Comparison of ENCODE assay signal across 16 cellular contexts in the genomic region with DNA sequence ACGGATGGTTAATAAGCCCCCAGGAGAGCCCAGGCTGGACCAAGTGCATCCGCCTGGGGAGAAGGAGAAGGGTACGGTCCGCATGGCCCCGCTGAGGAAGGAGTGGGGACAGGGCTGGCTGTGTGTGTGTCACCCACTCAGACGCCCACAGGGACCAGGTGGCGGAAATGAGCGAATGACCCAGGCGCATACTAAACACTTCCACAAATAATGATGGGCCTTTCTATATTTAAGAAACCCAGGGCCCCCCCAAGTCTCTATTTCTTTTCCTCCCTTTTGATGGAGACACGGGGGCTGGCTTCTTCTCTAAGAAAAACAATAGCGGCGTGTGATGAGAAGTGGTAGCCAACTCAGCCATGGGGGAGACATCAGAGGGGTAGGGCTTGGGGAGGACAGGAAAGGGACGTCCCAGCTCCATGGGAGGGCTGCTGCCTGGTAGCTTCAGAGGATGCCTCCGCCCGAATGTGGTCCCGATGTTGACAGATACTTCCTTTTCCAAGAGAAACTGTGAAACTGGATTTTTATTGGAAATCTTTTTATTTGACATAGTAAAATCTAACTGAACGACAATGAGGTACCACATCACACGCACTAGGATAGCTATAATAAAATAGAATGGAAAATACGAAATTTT. TPM values are rescaled to one million over a fixed set of nuclear protein-coding genes. Genes with fewer than 3 reads are reported as not detected.
A peak's percentile ranks its signal among the peaks of the same experiment; 100 is the strongest.
DNase-seq lines count a peak whose midpoint lies in the region; ATAC-seq, FAIRE-seq and TF ChIP-seq lines count a peak whose summit lies in the region.
"Had no signal": no experiment of that assay in that cellular context is flagged by ENCODE, and none has a peak within 500 bp of the region (broad histone marks: within the 10 kb centered on the region; RNA-seq: fewer than 3 reads in every experiment).

No MANE protein-coding gene starts in this region.

- no peaks in the 10 kb centered on the region for H3K36me3 Mint-ChIP-seq in activated B cell treated with CpG ODN at 0.5 μM for 24 hours (ENCODE audit: low read depth)
- no peaks in the 10 kb centered on the region for H3K36me3 Mint-ChIP-seq in memory B cell

- no peaks in the 10 kb centered on the region for H3K4me1 ChIP-seq in vagina

- TF ChIP-seq CTCF in activated B cell treated with CpG ODN at 0.5 μM for 24 hours (IDR thresholded peaks at IDR 0.05) (no peak), vagina (IDR thresholded peaks at IDR 0.05) (no peak), WERI-Rb-1 (IDR thresholded peaks at IDR 0.05; ENCODE audit: low read depth, low read length) (no peak)

- ATAC-seq in activated B cell treated with CpG ODN at 0.5 μM for 24 hours (ENCODE audit: low read depth) (peak; percentile 52), memory B cell (ENCODE audit: low read depth) (peak; percentile 49), HG02852 (IDR thresholded peaks at IDR 0.05; ENCODE audit: unreplicated experiment) (no peak)

- no peak overlapping the region for H3K4me3 ChIP-seq in vagina
- no peak overlapping the region for H3K4me3 ChIP-seq in WERI-Rb-1 (ENCODE audit: low read depth, low read length)

- H3K9me3 Mint-ChIP-seq in activated B cell treated with CpG ODN at 0.5 μM for 24 hours (no peaks in the 10 kb centered on the region), memory B cell (no peaks in the 10 kb centered on the region)
- H3K9me3 Mint-ChIP-seq: IgD-negative memory B cell had no signal

- POLR2A ChIA-PET in activated B cell treated with CpG ODN at 0.5 μM for 24 hours (lab: Charles Lee): interaction anchor here (0.9 kb wide), 1 partner anchor 15 kb away, joined by 3 read pairs; no protein-coding TSS in a partner anchor

- CTCF ChIA-PET in activated B cell treated with CpG ODN at 0.5 μM for 24 hours (lab: Charles Lee): no interaction called here

- no peak for FAIRE-seq in frontal cortex (lab: Jason Lieb, UNC)

- no peak for TF ChIP-seq POLR2A in vagina (IDR thresholded peaks at IDR 0.05)

- no peak overlapping the region for H3K27ac Mint-ChIP-seq in activated B cell treated with CpG ODN at 0.5 μM for 24 hours
- H3K27ac Mint-ChIP-seq in memory B cell: no peak overlapping the region
- H3K27ac Mint-ChIP-seq: IgD-negative memory B cell had no signal

- H3K4me1 Mint-ChIP-seq in activated B cell treated with CpG ODN at 0.5 μM for 24 hours (peaks cover 33% of the 10 kb centered on the region), memory B cell (peaks cover 21% of the 10 kb centered on the region)

- H3K4me3 Mint-ChIP-seq in activated B cell treated with CpG ODN at 0.5 μM for 24 hours (no peak overlapping the region), memory B cell (no peak overlapping the region)
- H3K4me3 Mint-ChIP-seq: CD14-positive monocyte had no signal

- intact Hi-C loops in activated B cell treated with CpG ODN at 0.5 μM for 24 hours (cut with micrococcal nuclease): no loop called here
- intact Hi-C loops in vagina (cut with DNase I): no loop called here

- H3K27ac ChIP-seq in vagina (no peak overlapping the region), WERI-Rb-1 (no peak overlapping the region)
- H3K27ac ChIP-seq: 22Rv1 had no signal

- H3K27me3 ChIP-seq in vagina (no peaks in the 10 kb centered on the region), WERI-Rb-1 (ENCODE audit: insufficient read depth, low read depth, severe bottlenecking) (no peaks in the 10 kb centered on the region)

- H3K36me3 ChIP-seq in vagina (no peaks in the 10 kb centered on the region), WERI-Rb-1 (no peaks in the 10 kb centered on the region)

- DNase-seq in NOMO-1 treated with DMSO at 0.1 percent for 48 hours (lab: John Stamatoyannopoulos, UW; ENCODE audit: unreplicated experiment) (peak; percentile 14), NOMO-1 (lab: John Stamatoyannopoulos, UW; ENCODE audit: unreplicated experiment in 2 of 2) (no peak), activated B cell treated with CpG ODN at 0.5 μM for 24 hours (no peak), memory B cell (ENCODE audit: low spot score in 2 of 2) (no peak), frontal cortex (ENCODE audit: low spot score in 2 of 2) (no peak), vagina (ENCODE audit: extremely low spot score in 2 of 2) (no peak), WERI-Rb-1 (no peak)
- DNase-seq: NCI-H1436, NCI-H2081, NCI-H510A treated with DMSO at 0.1 percent for 48 hours, RPMI8226 had no signal

- H3K27me3 Mint-ChIP-seq in activated B cell treated with CpG ODN at 0.5 μM for 24 hours (no peaks in the 10 kb centered on the region), memory B cell (no peaks in the 10 kb centered on the region)
- H3K27me3 Mint-ChIP-seq: IgD-negative memory B cell had no signal

- H3K9me3 ChIP-seq in vagina (no peaks in the 10 kb centered on the region), WERI-Rb-1 (ENCODE audit: severe bottlenecking) (no peaks in the 10 kb centered on the region)

RNA-seq across cellular contexts. Expression of gene MAP1LC3B2, which starts 6.3 kb away (rescaled TPM):
- total RNA-seq in activated B cell treated with CpG ODN at 0.5 μM for 24 hours (1.0 and 1.9 TPM in 2 replicates), frontal cortex (0.82 TPM), vagina (not detected)
- total RNA-seq: HT-29 had no signal
